ENCODE assay signal across 8 cellular contexts in the genomic region with DNA sequence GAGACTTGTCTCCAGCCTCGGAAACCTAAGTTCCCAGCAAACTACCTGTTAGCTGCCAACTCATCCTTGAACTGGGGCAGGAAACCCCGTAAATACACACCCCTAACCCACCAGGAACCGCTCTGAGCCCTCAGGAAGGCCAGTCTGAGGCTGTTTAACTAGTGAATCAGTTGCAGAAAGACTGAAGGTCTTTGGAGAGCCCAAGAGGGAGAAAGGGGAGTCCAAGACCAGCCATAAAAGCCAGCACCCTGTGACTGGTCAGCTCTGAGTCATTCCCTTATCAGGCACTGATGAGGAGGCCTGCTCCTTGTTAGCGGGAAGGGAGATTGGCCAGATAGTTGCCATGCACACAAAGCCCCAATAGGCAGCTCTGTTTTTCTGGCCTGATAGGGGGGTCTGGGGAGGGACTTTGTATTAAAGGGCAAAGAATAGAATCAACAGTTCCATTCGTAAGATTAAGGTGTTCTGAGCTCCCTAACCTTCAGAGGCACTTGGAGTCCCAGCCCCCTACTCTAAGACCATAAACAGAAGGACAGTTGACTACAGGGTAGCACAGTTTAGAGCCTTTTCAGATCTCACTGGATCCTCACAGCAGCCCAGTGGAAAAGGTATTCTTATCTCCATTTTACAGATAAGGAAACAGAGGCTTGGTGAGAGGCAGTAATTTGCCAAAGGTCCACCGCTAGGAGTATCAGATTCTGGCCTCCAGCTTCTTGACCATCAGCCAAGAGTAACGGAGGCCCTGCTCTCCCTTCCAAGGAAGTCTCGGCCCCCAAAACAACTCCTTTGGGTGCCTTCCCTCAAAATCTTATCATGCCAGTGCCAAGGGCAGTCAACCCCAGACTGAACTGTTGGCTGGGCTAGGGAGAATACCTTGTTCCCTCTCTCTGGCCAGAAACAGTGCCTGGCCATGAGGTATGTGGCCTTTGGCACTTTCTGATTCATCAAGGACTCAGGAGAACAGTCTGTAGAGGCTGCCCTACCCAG.
DNase-seq lines count a peak whose midpoint lies in the region; ATAC-seq and TF ChIP-seq lines count a peak whose summit lies in the region.

No MANE protein-coding gene starts in this region.

- H3K27ac ChIP-seq in RWPE1 (peak overlapping the region; percentile 32; the same call in 1 of the 2 replicates), WERI-Rb-1 (no peak overlapping the region)

- no peaks in the 10 kb centered on the region for H3K36me3 ChIP-seq in WERI-Rb-1

- POLR2A ChIA-PET in RWPE1 (lab: Yijun Ruan, JAX; ENCODE audit: low non-redundant PET) = no interaction called here

- H3K9me3 ChIP-seq in WERI-Rb-1 (ENCODE audit: severe bottlenecking) = peaks cover 4% of the 10 kb centered on the region

- CTCF ChIA-PET in RWPE1 (lab: Yijun Ruan, JAX) = interaction anchor here (0.6 to 1.3 kb wide), 3 partner anchors 18 to 281 kb away, joined by 3 to 8 read pairs (median 4); no protein-coding TSS in a partner anchor

- H3K4me3 ChIP-seq in fibroblast of pulmonary artery (replicated peaks; ENCODE audit: low read depth, low read length) = no peak overlapping the region
- H3K4me3 ChIP-seq in retinal pigment epithelial cell (ENCODE audit: low read length) = no peak overlapping the region
- H3K4me3 ChIP-seq in WERI-Rb-1 (ENCODE audit: low read depth, low read length) = no peak overlapping the region

- no peaks in the 10 kb centered on the region for H3K27me3 ChIP-seq in WERI-Rb-1 (ENCODE audit: insufficient read depth, low read depth, severe bottlenecking)

- peak; percentile 93 for DNase-seq in ELF-1 (ENCODE audit: low read depth, low spot score)
- peak; percentile 51 for DNase-seq in RWPE1 (ENCODE audit: low spot score)
- DNase-seq in fibroblast of pulmonary artery (ENCODE audit: low read depth) = peak; percentile 85
- peak; percentile 98 for DNase-seq in retinal pigment epithelial cell (ENCODE audit: low read depth)
- DNase-seq in WERI-Rb-1 = no peak
- DNase-seq in T-helper 2 cell = no peak

- ATAC-seq in HG03378 (IDR thresholded peaks at IDR 0.05; ENCODE audit: unreplicated experiment) (no peak), GM18502 (IDR thresholded peaks at IDR 0.05; ENCODE audit: poor library complexity, unreplicated experiment) (no peak)

- no peak for TF ChIP-seq CTCF in RWPE1 (conservative IDR thresholded peaks at IDR 0.05; ENCODE audit: low read depth)
- no peak for TF ChIP-seq CTCF in fibroblast of pulmonary artery (IDR thresholded peaks at IDR 0.05; ENCODE audit: low read length, missing control alignments)
- TF ChIP-seq CTCF in retinal pigment epithelial cell (conservative IDR thresholded peaks at IDR 0.05; ENCODE audit: low read depth, low read length) = no peak
- TF ChIP-seq CTCF in WERI-Rb-1 (IDR thresholded peaks at IDR 0.05; ENCODE audit: low read depth, low read length) = no peak

Comparison
In these comparisons a context has a peak if more than half of its experiments do, and no peak if none do; other contexts are left out.
1. DNase-seq: peak in ELF-1 (single experiment), RWPE1 (single experiment), fibroblast of pulmonary artery (single experiment) and retinal pigment epithelial cell (single experiment); none in WERI-Rb-1 (single experiment) and T-helper 2 cell (0 of 5).